In the genomic region with DNA sequence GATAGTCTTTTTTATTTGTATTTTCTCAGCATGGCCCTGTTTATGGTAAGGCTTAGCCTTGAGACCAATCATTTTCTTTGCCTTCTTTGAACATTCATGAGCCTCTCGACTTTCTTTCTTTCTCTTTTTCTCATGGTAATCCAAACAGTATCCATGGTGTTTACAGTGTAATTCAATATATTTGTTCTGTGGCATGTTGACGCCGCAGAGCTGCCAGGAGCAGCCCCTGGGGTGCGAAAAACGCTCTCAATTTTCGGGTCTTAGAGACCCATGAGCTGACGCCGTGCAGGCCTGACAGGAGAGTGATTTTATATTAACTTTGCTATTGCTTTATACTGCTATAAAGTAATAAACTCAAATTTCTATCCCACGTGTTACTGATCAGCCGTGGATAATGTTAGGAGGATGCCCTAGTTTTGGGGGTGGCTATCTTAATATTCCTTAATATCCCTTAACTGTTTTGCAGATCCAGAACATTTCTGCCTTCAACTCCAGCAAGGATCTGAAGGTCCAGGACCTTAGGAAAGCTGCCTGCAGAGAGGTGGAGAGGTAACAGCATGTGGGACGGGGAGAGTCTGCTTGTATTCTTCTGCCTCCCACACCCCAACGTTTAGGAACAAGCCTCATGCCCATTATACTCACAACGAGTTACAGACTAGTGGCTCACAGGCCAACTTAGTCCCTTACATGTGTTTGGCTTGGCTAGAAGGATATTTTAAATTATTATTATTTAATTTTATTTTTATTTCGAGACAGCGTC, we compare ENCODE assay signal across 15 cellular contexts. TPM values are rescaled to one million over a fixed set of nuclear protein-coding genes. Genes with fewer than 3 reads are reported as not detected.
DNase-seq lines count a peak whose midpoint lies in the region; ATAC-seq and TF ChIP-seq lines count a peak whose summit lies in the region.
"Had no signal": no experiment of that assay in that cellular context is flagged by ENCODE, and none has a peak within 500 bp of the region (broad histone marks: within the 10 kb centered on the region; RNA-seq: fewer than 3 reads in every experiment).

No MANE protein-coding gene starts in this region.

- TF ChIP-seq CTCF in mucosa of descending colon (IDR thresholded peaks at IDR 0.05) = no peak

- H3K36me3 ChIP-seq in mucosa of descending colon (ENCODE audit: low read depth) = no peaks in the 10 kb centered on the region
- H3K36me3 ChIP-seq: right lobe of liver, upper lobe of right lung had no signal

- H3K4me3 ChIP-seq in mucosa of descending colon = no peak overlapping the region
- H3K4me3 ChIP-seq: right lobe of liver, upper lobe of right lung had no signal

- DNase-seq in DMS53 treated with DMSO at 0.1 percent for 48 hours (lab: John Stamatoyannopoulos, UW; ENCODE audit: unreplicated experiment) (peak; percentile 61), NCI-H1436 treated with DMSO at 0.1 percent for 48 hours (lab: John Stamatoyannopoulos, UW) (peak; percentile 70), NCI-H774 (lab: John Stamatoyannopoulos, UW) (peak; percentile 22), mucosa of descending colon (peak in 1 of 3 donors; percentile 43), Kasumi-1 (lab: John Stamatoyannopoulos, UW) (no peak), pons (ENCODE audit: low spot score) (no peak), SIG-M5 (lab: John Stamatoyannopoulos, UW) (no peak), superior temporal gyrus (ENCODE audit: extremely low spot score) (no peak)
- DNase-seq: activated CD4-positive, alpha-beta memory T cell treated with anti-CD3 and anti-CD28 coated beads, Interleukin-2, amount 10 ng/mL, durations not matched to agents 7 days and 5 days; Caco-2; foreskin melanocyte; right lobe of liver; stimulated activated CD8-positive, alpha-beta memory T cell treated with anti-CD3 and anti-CD28 coated beads, Interleukin-4, amount 100 ng/mL, for 48 hours; upper lobe of right lung had no signal

- no peaks in the 10 kb centered on the region for H3K9me3 ChIP-seq in mucosa of descending colon
- H3K9me3 ChIP-seq: Caco-2, right lobe of liver, upper lobe of right lung had no signal

- intact Hi-C loops in mucosa of descending colon (cut with DNase I, micrococcal nuclease) = no loop called here

- ATAC-seq in mucosa of descending colon = peak; percentile 63
- ATAC-seq: upper lobe of right lung had no signal

- H3K4me1 ChIP-seq in mucosa of descending colon (ENCODE audit: low read depth) = peaks cover 13% of the 10 kb centered on the region
- H3K4me1 ChIP-seq: Caco-2 had no signal

RNA-seq across cellular contexts. Expression of gene MYO1E, which starts 29.3 kb away (rescaled TPM):
- 100 to 1,000 TPM; 189 to 325 (median 283) TPM for total RNA-seq in mucosa of descending colon

RNA-seq across cellular contexts. Expression of gene FAM81A, which starts 36.0 kb away (rescaled TPM):
- 10 to 100 TPM in 1 of 3 donors, 1 to 10 TPM in 2; 4.1 to 10.3 (median 9.7) TPM for total RNA-seq in mucosa of descending colon
- total RNA-seq: lung microvascular endothelial cell had no signal

Comparison
In these comparisons a context has a peak if more than half of its experiments do, and no peak if none do; other contexts are left out.
1. DNase-seq: peak in DMS53 treated with DMSO at 0.1 percent for 48 hours (single experiment), NCI-H1436 treated with DMSO at 0.1 percent for 48 hours (single experiment) and NCI-H774 (single experiment); none in Kasumi-1 (0 of 2), pons (single experiment), SIG-M5 (single experiment) and superior temporal gyrus (single experiment).